11 cellular contexts compared by ENCODE assay signal in genomic region chr3:161890147-161890625, GRCh38.
DNase-seq lines count a peak whose midpoint lies in the region; ATAC-seq and TF ChIP-seq lines count a peak whose summit lies in the region.
"Had no signal": no experiment of that assay in that cellular context is flagged by ENCODE, and none has a peak within 500 bp of the region (broad histone marks: within the 10 kb centered on the region; RNA-seq: fewer than 3 reads in every experiment).

No MANE protein-coding gene starts in this region.

- intact Hi-C loops in IMR-90 (cut with micrococcal nuclease) (no loop called here), mammary epithelial cell (cut with micrococcal nuclease) (no loop called here)

- H3K23ac ChIP-seq in IMR-90 (ENCODE audit: low read depth, low read length) (no peak overlapping the region), mesenchymal stem cell (ENCODE audit: low read length in 2 of 2) (no peak overlapping the region)

- in situ Hi-C loops in IMR-90 (cut with MboI; ENCODE audit: low sequenced_read_pairs), result no loop called here
- in situ Hi-C loops in mammary epithelial cell (cut with MboI; ENCODE audit: low sequenced_read_pairs in 2 of 2), result no loop called here

- H3K4me3 ChIP-seq in BE2C (ENCODE audit: low read depth, low read length) (no peak overlapping the region), IMR-90 (ENCODE audit: insufficient read depth, low read depth, low read length) (no peak overlapping the region), mammary epithelial cell (replicated peaks in 1 of 3; ENCODE audit: insufficient read depth in 1 of 3, low read depth in 2 of 3, low read length in 3 of 3) (no peak overlapping the region), mesenchymal stem cell (ENCODE audit: insufficient read depth in 1 of 2, low read depth in 1 of 2, low read length in 2 of 2) (peak overlapping the region in 1 of 2 experiments; percentile 10)

- peak overlapping the region in 1 of 2 experiments; percentile 66 for H2BK12ac ChIP-seq in mesenchymal stem cell (ENCODE audit: low read length in 2 of 2)

- no peak overlapping the region for H2AFZ ChIP-seq in IMR-90 (replicated peaks; ENCODE audit: low read length, poor library complexity)
- H2AFZ ChIP-seq in mammary epithelial cell (ENCODE audit: low read depth, low read length), result no peak overlapping the region
- H2AFZ ChIP-seq in mesenchymal stem cell (ENCODE audit: low read depth, low read length), result no peak overlapping the region

- H3K4me1 ChIP-seq in BE2C (peaks cover 14% of the 10 kb centered on the region), IMR-90 (ENCODE audit: control insufficient read depth, insufficient read depth, low read length) (no peaks in the 10 kb centered on the region), mammary epithelial cell (ENCODE audit: insufficient read depth, low read length) (no peaks in the 10 kb centered on the region), mesenchymal stem cell (ENCODE audit: control insufficient read depth, insufficient read depth, low read depth, low read length) (peaks cover 5% of the 10 kb centered on the region)

- H3K27me3 ChIP-seq in BE2C (no peaks in the 10 kb centered on the region), IMR-90 (ENCODE audit: control insufficient read depth, insufficient read depth, low read length) (no peaks in the 10 kb centered on the region), mammary epithelial cell (ENCODE audit: insufficient read depth, low read length) (no peaks in the 10 kb centered on the region), mesenchymal stem cell (ENCODE audit: control insufficient read depth in 1 of 2, insufficient read depth in 1 of 2, low read length in 2 of 2) (no peaks in the 10 kb centered on the region)

- TF ChIP-seq CTCF in BE2C (IDR thresholded peaks at IDR 0.05; ENCODE audit: low read depth, low read length), result no peak
- TF ChIP-seq CTCF in IMR-90 (conservative IDR thresholded peaks at IDR 0.05; ENCODE audit: low read depth, low read length), result no peak
- TF ChIP-seq CTCF in mammary epithelial cell (conservative IDR thresholded peaks at IDR 0.05 in 1 of 2, IDR thresholded peaks at IDR 0.05 in 1 of 2; ENCODE audit: extremely low read depth in 1 of 2, insufficient read depth in 1 of 2, low read depth in 1 of 2, low read length in 2 of 2), result no peak

- H4K20me1 ChIP-seq in IMR-90 (ENCODE audit: insufficient read depth, low read length), result no peaks in the 10 kb centered on the region
- H4K20me1 ChIP-seq in mammary epithelial cell (ENCODE audit: insufficient read depth, low read length), result no peaks in the 10 kb centered on the region

- H2AK5ac ChIP-seq in IMR-90 (ENCODE audit: low read depth, low read length) (no peak overlapping the region), mesenchymal stem cell (ENCODE audit: low read length, severe bottlenecking) (no peak overlapping the region)

- dilution Hi-C loops in IMR-90 (cut with HindIII; ENCODE audit: low sequenced_read_pairs, unreplicated experiment) (no loop called here), mammary epithelial cell (cut with HindIII; ENCODE audit: low sequenced_read_pairs) (no loop called here)

- H3K9me3 ChIP-seq in BE2C (no peaks in the 10 kb centered on the region; the same call in 1 of the 2 replicates), IMR-90 (ENCODE audit: control insufficient read depth, insufficient read depth, low read length) (peaks cover 5% of the 10 kb centered on the region; the same call in 1 of the 2 replicates), mammary epithelial cell (replicated peaks; ENCODE audit: insufficient read depth, low read length) (no peaks in the 10 kb centered on the region), mesenchymal stem cell (ENCODE audit: control insufficient read depth, low read length) (peaks cover 9% of the 10 kb centered on the region)

- DNase-seq in BE2C (peak; percentile 71), IMR-90 (peak; percentile 95), mammary epithelial cell (peak; percentile 62), mesenchymal stem cell (peak; percentile 94), C1 segment of cervical spinal cord (lab: John Stamatoyannopoulos, UW) (no peak), NCI-H128 (lab: John Stamatoyannopoulos, UW; ENCODE audit: unreplicated experiment) (no peak)
- DNase-seq: activated T-cell treated with anti-CD3 and anti-CD28 coated beads, Interleukin-2, amount 50 U/mL, for 48 hours; natural killer cell; NCI-H187 treated with DMSO at 0.1 percent for 48 hours had no signal

- peak; percentile 96 for ATAC-seq in IMR-90 (ENCODE audit: low read depth)
- no peak for ATAC-seq in GM21737 (IDR thresholded peaks at IDR 0.05; ENCODE audit: unreplicated experiment)
- no peak for ATAC-seq in GM21717 (IDR thresholded peaks at IDR 0.05; ENCODE audit: unreplicated experiment)
- ATAC-seq: natural killer cell had no signal

- H3K27ac ChIP-seq in IMR-90 (ENCODE audit: insufficient read depth, low read length) (no peak overlapping the region), mammary epithelial cell (ENCODE audit: insufficient read depth, low read depth, low read length) (no peak overlapping the region), mesenchymal stem cell (ENCODE audit: low read length, poor library complexity, severe bottlenecking) (no peak overlapping the region)

- no peak overlapping the region for H2AK9ac ChIP-seq in IMR-90 (replicated peaks; ENCODE audit: low read depth, low read length, poor library complexity)

- no peak overlapping the region for H2BK20ac ChIP-seq in IMR-90 (ENCODE audit: low read depth, low read length)

- H4K8ac ChIP-seq in IMR-90 (ENCODE audit: low read depth in 2 of 2, low read length in 2 of 2) (no peak overlapping the region), mesenchymal stem cell (ENCODE audit: low read length) (no peak overlapping the region)

- WGBS in IMR-90 (ENCODE audit: extremely low coverage in 2 of 2, insufficient read length in 1 of 2), 2 experiments, result no CpG with 5 or more reads among the region's 2 CpGs
- WGBS in mammary epithelial cell (ENCODE audit: low coverage, missing lambda C conversion rate), result 70% methylated on average over 2 of the region's 2 CpGs
- 24% methylated on average over 2 of the region's 2 CpGs for WGBS in mesenchymal stem cell

- POLR2A ChIA-PET in IMR-90 (lab: Charles Lee; ENCODE audit: unreplicated experiment), result no interaction called here

- H3K4ac ChIP-seq in IMR-90 (ENCODE audit: low read depth, low read length) (peak overlapping the region; percentile 11; the same call in 1 of the 2 replicates), mesenchymal stem cell (ENCODE audit: low read depth in 1 of 2, low read length in 2 of 2) (no peak overlapping the region)

- H3K79me1 ChIP-seq in IMR-90 (ENCODE audit: low read depth in 1 of 2, low read length in 2 of 2), result no peaks in the 10 kb centered on the region
- H3K79me1 ChIP-seq in mesenchymal stem cell (replicated peaks; ENCODE audit: low read length, poor library complexity, severe bottlenecking), result no peaks in the 10 kb centered on the region

- no peak overlapping the region for H3K9ac ChIP-seq in IMR-90 (ENCODE audit: low read depth, low read length)
- H3K9ac ChIP-seq in mammary epithelial cell (ENCODE audit: insufficient read depth, low read length), result no peak overlapping the region
- H3K9ac ChIP-seq in mesenchymal stem cell (ENCODE audit: low read length), result no peak overlapping the region

- H3K4me2 ChIP-seq in IMR-90 (ENCODE audit: low read depth, low read length) (no peak overlapping the region), mammary epithelial cell (ENCODE audit: insufficient read depth, low read depth, low read length) (no peak overlapping the region), mesenchymal stem cell (ENCODE audit: low read length, poor library complexity, severe bottlenecking) (no peak overlapping the region)

- H3K36me3 ChIP-seq in BE2C (no peaks in the 10 kb centered on the region), IMR-90 (ENCODE audit: control insufficient read depth, insufficient read depth, low read length) (no peaks in the 10 kb centered on the region), mammary epithelial cell (ENCODE audit: insufficient read depth, low read length) (no peaks in the 10 kb centered on the region), mesenchymal stem cell (ENCODE audit: control insufficient read depth in 1 of 2, insufficient read depth in 2 of 2, low read depth in 1 of 2, low read length in 2 of 2) (no peaks in the 10 kb centered on the region)

- H3K18ac ChIP-seq in IMR-90 (ENCODE audit: low read depth, low read length) (no peak overlapping the region), mesenchymal stem cell (ENCODE audit: low read depth in 1 of 2, low read length in 2 of 2) (peak overlapping the region in 1 of 2 experiments; percentile 50)

- CTCF ChIA-PET in IMR-90 (lab: Yijun Ruan, JAX), result no interaction called here
- CTCF ChIA-PET in mammary epithelial cell (lab: Charles Lee; ENCODE audit: low non-redundant PET), result no interaction called here

- peak overlapping the region; percentile 9 for H2BK120ac ChIP-seq in IMR-90 (ENCODE audit: low read depth, low read length)
- H2BK120ac ChIP-seq in mesenchymal stem cell (ENCODE audit: low read depth, low read length), result no peak overlapping the region

- BruUV-seq in IMR-90 (replicated peaks; lab: Mats Ljungman, UMichigan) (no TSS peak), mammary epithelial cell (replicated peaks; lab: Mats Ljungman, UMichigan) (no TSS peak)

- H2BK5ac ChIP-seq in IMR-90 (ENCODE audit: low read depth, low read length, poor library complexity, severe bottlenecking) (no peak overlapping the region), mesenchymal stem cell (ENCODE audit: low read depth, low read length, poor library complexity, severe bottlenecking) (no peak overlapping the region)

- H2BK15ac ChIP-seq in IMR-90 (ENCODE audit: low read depth, low read length) (no peak overlapping the region), mesenchymal stem cell (ENCODE audit: low read depth, poor library complexity, severe bottlenecking) (no peak overlapping the region)

- H4K91ac ChIP-seq in IMR-90 (ENCODE audit: insufficient read depth, low read depth, low read length) (no peak overlapping the region), mesenchymal stem cell (ENCODE audit: low read length) (no peak overlapping the region)

- H3K56ac ChIP-seq in IMR-90 (ENCODE audit: extremely low read depth, insufficient read depth, low read length), result no peak overlapping the region

- no peak for TF ChIP-seq RAD21 in IMR-90 (IDR thresholded peaks at IDR 0.05; ENCODE audit: low read length)

- no peak overlapping the region for H4K5ac ChIP-seq in IMR-90 (ENCODE audit: low read depth, low read length)

- H3K14ac ChIP-seq in IMR-90 (replicated peaks; ENCODE audit: low read depth, low read length) (no peak overlapping the region), mesenchymal stem cell (ENCODE audit: low read length in 2 of 2) (peak overlapping the region in 1 of 2 experiments; percentile 30)

- no peaks in the 10 kb centered on the region for H3K79me2 ChIP-seq in mammary epithelial cell (ENCODE audit: insufficient read depth, low read length)

- TF ChIP-seq POLR2A in IMR-90 (IDR thresholded peaks at IDR 0.05; ENCODE audit: low read depth, low read length), result no peak

- no peaks in the 10 kb centered on the region for H3K9me1 ChIP-seq in IMR-90 (ENCODE audit: insufficient read depth, low read length)

TF ChIP-seq in IMR-90, 13 proteins besides CTCF, POLR2A, EP300 and RAD21 (continues in another document):
- no peak for TF ChIP-seq CHD1 (IDR thresholded peaks at IDR 0.05; ENCODE audit: low read depth, low read length)
- TF ChIP-seq NFE2L2 (IDR thresholded peaks at IDR 0.05; ENCODE audit: low read depth, low read length), result no peak
- no peak for TF ChIP-seq MXI1 (IDR thresholded peaks at IDR 0.05; ENCODE audit: borderline replicate concordance, low read depth, low read length)

Comparison
In these comparisons a context has a peak if more than half of its experiments do, and no peak if none do; other contexts are left out.
1. DNase-seq: peak in BE2C (single experiment), IMR-90 (single experiment), mammary epithelial cell (single experiment) and mesenchymal stem cell (single experiment); none in C1 segment of cervical spinal cord (0 of 14) and NCI-H128 (single experiment).